In genomic region chr18:845152-845819, GRCh38 we compare ENCODE assay signal across 9 cellular contexts. TPM values are rescaled to one million over a fixed set of nuclear protein-coding genes. Genes with fewer than 3 reads are reported as not detected.
DNase-seq lines count a peak whose midpoint lies in the region; ATAC-seq and TF ChIP-seq lines count a peak whose summit lies in the region.
"Had no signal": no experiment of that assay in that cellular context is flagged by ENCODE, and none has a peak within 500 bp of the region (broad histone marks: within the 10 kb centered on the region; RNA-seq: fewer than 3 reads in every experiment).

No MANE protein-coding gene starts in this region.

- peak; percentile 43 for DNase-seq in COLO829 (ENCODE audit: low spot score)
- peak; percentile 71 for DNase-seq in NCI-H460 (ENCODE audit: extremely low read depth, low read depth)
- peak; percentile 44 for DNase-seq in epithelial cell of esophagus (ENCODE audit: low read depth)
- DNase-seq in mucosa of gallbladder (ENCODE audit: low spot score) = peak; percentile 29
- DNase-seq in activated CD4-positive, alpha-beta T cell treated with anti-CD3 and anti-CD28 coated beads, Interleukin-2, amount 50 U/mL, for 4 hours = no peak
- no peak for DNase-seq in NOMO-1 treated with dmso at 0.1 percent for 144 hours (lab: John Stamatoyannopoulos, UW; ENCODE audit: unreplicated experiment)
- DNase-seq: central memory CD4-positive, alpha-beta T cell had no signal

- TF ChIP-seq CTCF in epithelial cell of esophagus (IDR thresholded peaks at IDR 0.05; ENCODE audit: insufficient read depth, low read depth, low read length, missing control alignments) = no peak

- ATAC-seq in HG03108 (IDR thresholded peaks at IDR 0.05; ENCODE audit: unreplicated experiment) (no peak), GM18858 (IDR thresholded peaks at IDR 0.05; ENCODE audit: unreplicated experiment) (no peak)

- H3K4me3 ChIP-seq in epithelial cell of esophagus (ENCODE audit: low read length) = no peak overlapping the region

RNA-seq across cellular contexts. Expression of gene YES1, which starts 33.2 kb away (rescaled TPM):
- 85.0 and 86.9 TPM in 2 replicates for total RNA-seq in NCI-H460 (2014; rRNA removed; shearing (Covaris generic))
- 19.5 and 81.4 TPM in 2 replicates for polyA plus RNA-seq in NCI-H460 (2014; cell fraction: nucleus; rRNA removed)
- 46.0 TPM for total RNA-seq in mucosa of gallbladder

RNA-seq across cellular contexts. Expression of gene ADCYAP1, which starts 59.4 kb away (rescaled TPM):
- total RNA-seq in NCI-H460 (2014; rRNA removed; shearing (Covaris generic)) = 0.20 and 0.57 TPM in 2 replicates
- polyA plus RNA-seq in NCI-H460 (2014; cell fraction: nucleus; rRNA removed) = 0.58 and 1.4 TPM in 2 replicates
- 1.1 TPM for total RNA-seq in mucosa of gallbladder

Comparison
In these comparisons a context has a peak if more than half of its experiments do, and no peak if none do; other contexts are left out.
1. DNase-seq: peak in COLO829 (single experiment), NCI-H460 (single experiment), epithelial cell of esophagus (single experiment) and mucosa of gallbladder (single experiment); none in activated CD4-positive, alpha-beta T cell treated with anti-CD3 and anti-CD28 coated beads, Interleukin-2, amount 50 U/mL, for 4 hours (0 of 2) and NOMO-1 treated with dmso at 0.1 percent for 144 hours (single experiment).